Comparison of ENCODE assay signal across 8 cellular contexts in genomic region chr16:2603165-2604015, GRCh38.
DNase-seq lines count a peak whose midpoint lies in the region; ATAC-seq and TF ChIP-seq lines count a peak whose summit lies in the region.

No MANE protein-coding gene starts in this region.

- POLR2A ChIA-PET in WTC11 (lab: Charles Lee), result interaction anchor here (0.7 to 1.4 kb wide), 4 partner anchors 71 to 148 kb away, joined by 3 to 5 read pairs (median 4); partner anchors contain the start of genes CEMP1 and KCTD5

- peak overlapping the region; percentile 94 for H3K27ac Mint-ChIP-seq in WTC11
- H3K27ac Mint-ChIP-seq in immature natural killer cell, result peak overlapping the region; percentile 85 to 92 (median 88)

- under 1% methylated on average over 58 of the region's 58 CpGs for WGBS in smooth muscle cell (ENCODE audit: low lambda C conversion rate)

- CTCF ChIA-PET in WTC11 (lab: Charles Lee), result interaction anchor here (0.6 to 1.4 kb wide), 4 partner anchors 17 to 102 kb away, joined by 3 to 5 read pairs (median 4); no protein-coding TSS in a partner anchor

- H3K4me1 Mint-ChIP-seq in WTC11 (peaks cover 9% of the 10 kb centered on the region), immature natural killer cell (peaks cover 18 to 28% of the 10 kb centered on the region in 2 donors)

- H3K9me3 ChIP-seq in smooth muscle cell (replicated peaks; ENCODE audit: low read depth), result no peaks in the 10 kb centered on the region

- H3K9me3 Mint-ChIP-seq in WTC11 (no peaks in the 10 kb centered on the region), immature natural killer cell (no peaks in the 10 kb centered on the region)

- TF ChIP-seq CTCF in WTC11 (IDR thresholded peaks at IDR 0.05) (no peak), cardiac fibroblast (IDR thresholded peaks at IDR 0.05; ENCODE audit: low read depth, low read length) (no peak), smooth muscle cell (IDR thresholded peaks at IDR 0.05; ENCODE audit: borderline replicate concordance, insufficient read depth, poor library complexity, severe bottlenecking) (no peak)

- DNase-seq in 8988T (peak; percentile 97), NCI-H2196 treated with DMSO at 0.1 percent for 48 hours (lab: John Stamatoyannopoulos, UW; ENCODE audit: unreplicated experiment) (peak; percentile 93), WTC11 (ENCODE audit: low spot score) (peak; percentile 97), cardiac fibroblast (ENCODE audit: low read depth in 2 of 2) (peak; percentile 97), immature natural killer cell (peak; percentile 71 to 81 (median 77)), smooth muscle cell (lab: John Stamatoyannopoulos, UW; ENCODE audit: unreplicated experiment) (peak; percentile 81)

- H3K4me3 ChIP-seq in cardiac fibroblast (replicated peaks in 1 of 2; ENCODE audit: low read depth in 2 of 2, low read length in 2 of 2), result peak overlapping the region; percentile 99 to 100
- H3K4me3 ChIP-seq in smooth muscle cell, result peak overlapping the region; percentile 72

- H3K9ac ChIP-seq in smooth muscle cell (ENCODE audit: low read depth), result peak overlapping the region; percentile 93

- peak overlapping the region; percentile 86 for H3K4me2 ChIP-seq in smooth muscle cell

- no peaks in the 10 kb centered on the region for H3K27me3 ChIP-seq in smooth muscle cell (ENCODE audit: low read depth)

- no peaks in the 10 kb centered on the region for H3K36me3 ChIP-seq in smooth muscle cell (ENCODE audit: low read depth)

- H4K20me1 ChIP-seq in smooth muscle cell (ENCODE audit: low read depth), result peaks cover 8% of the 10 kb centered on the region

- no peaks in the 10 kb centered on the region for H3K4me1 ChIP-seq in smooth muscle cell (ENCODE audit: low read depth)

- H3K4me3 Mint-ChIP-seq in WTC11 (peak overlapping the region; percentile 97), immature natural killer cell (peak overlapping the region; percentile 89 to 97 (median 95))

- H3K27ac ChIP-seq in smooth muscle cell (ENCODE audit: low read depth), result peak overlapping the region; percentile 80

- peaks cover 3% of the 10 kb centered on the region for H3F3A ChIP-seq in smooth muscle cell (ENCODE audit: low read depth)

- H3K27me3 Mint-ChIP-seq in WTC11 (ENCODE audit: low read depth) (no peaks in the 10 kb centered on the region), immature natural killer cell (ENCODE audit: low read depth in 3 of 3) (peaks cover 0 to 2% (median 0%) of the 10 kb centered on the region in 3 donors)

- H3K79me2 ChIP-seq in smooth muscle cell (ENCODE audit: low read depth), result peaks cover 19% of the 10 kb centered on the region

- H3K36me3 Mint-ChIP-seq in WTC11 (peaks cover 4% of the 10 kb centered on the region), immature natural killer cell (no peaks in the 10 kb centered on the region)

- H2AFZ ChIP-seq in smooth muscle cell (ENCODE audit: low read depth), result peak overlapping the region; percentile 3

- peak; percentile 65 for ATAC-seq in GM18861 (IDR thresholded peaks at IDR 0.05; ENCODE audit: unreplicated experiment)
- ATAC-seq in HG03108 (IDR thresholded peaks at IDR 0.05; ENCODE audit: unreplicated experiment), result peak; percentile 61
- peak; percentile 93 for ATAC-seq in WTC11

TF ChIP-seq in WTC11, 78 proteins besides CTCF, POLR2A, EP300 and RAD21 (continues in another document):
- peak; percentile 34; the same call in 1 of the 2 replicates for TF ChIP-seq ERG (CRISPR knock-in tag; IDR thresholded peaks at IDR 0.05)
- TF ChIP-seq SP1 (CRISPR knock-in tag; conservative IDR thresholded peaks at IDR 0.05), result peak; percentile 99
- peak; percentile 24; the same call in 1 of the 2 replicates for TF ChIP-seq NFATC4 (CRISPR knock-in tag; IDR thresholded peaks at IDR 0.05)
- TF ChIP-seq E2F5 (CRISPR knock-in tag; IDR thresholded peaks at IDR 0.05), result peak; percentile 70; the same call in 1 of the 2 replicates
- TF ChIP-seq SMAD3 (CRISPR knock-in tag; IDR thresholded peaks at IDR 0.05; ENCODE audit: borderline replicate concordance), result peak; percentile 74; the same call in 1 of the 2 replicates
- TF ChIP-seq ZBTB21 (CRISPR knock-in tag; IDR thresholded peaks at IDR 0.05; ENCODE audit: borderline replicate concordance), result 0 out of 2 replicates have a peak, but pooled peaks have one; percentile 44
- TF ChIP-seq HMGXB4 (CRISPR knock-in tag; IDR thresholded peaks at IDR 0.05), result peak; percentile 71; the same call in 1 of the 2 replicates
- peak; percentile 63; the same call in 1 of the 2 replicates for TF ChIP-seq FOXP1 (CRISPR knock-in tag; IDR thresholded peaks at IDR 0.05; ENCODE audit: borderline replicate concordance)
- peak; percentile 68 for TF ChIP-seq PRDM15 (CRISPR knock-in tag; IDR thresholded peaks at IDR 0.05)
- peak; percentile 24; the same call in 1 of the 2 replicates for TF ChIP-seq CREB1 (CRISPR knock-in tag; IDR thresholded peaks at IDR 0.05)
- TF ChIP-seq ESRRA (CRISPR knock-in tag; IDR thresholded peaks at IDR 0.05; ENCODE audit: borderline replicate concordance), result peak; percentile 63; the same call in 1 of the 2 replicates
- 0 out of 2 replicates have a peak, but pooled peaks have one; percentile 72 for TF ChIP-seq PRRX2 (CRISPR knock-in tag; IDR thresholded peaks at IDR 0.05)
- no peak; the same call in 1 of the 2 replicates for TF ChIP-seq CREM (CRISPR knock-in tag; IDR thresholded peaks at IDR 0.05)
- peak; percentile 80; the same call in 1 of the 2 replicates for TF ChIP-seq FOXK1 (CRISPR knock-in tag; IDR thresholded peaks at IDR 0.05)
- TF ChIP-seq JUN (CRISPR knock-in tag; IDR thresholded peaks at IDR 0.05), result peak; percentile 43; the same call in 1 of the 2 replicates
- peak; percentile 66; the same call in 1 of the 2 replicates for TF ChIP-seq MYBL2 (CRISPR knock-in tag; IDR thresholded peaks at IDR 0.05)
- no peak for TF ChIP-seq SMAD4 (CRISPR knock-in tag; IDR thresholded peaks at IDR 0.05)
- TF ChIP-seq NFYB (CRISPR knock-in tag; conservative IDR thresholded peaks at IDR 0.05; ENCODE audit: low read depth), result 0 out of 2 replicates have a peak, but pooled peaks have one; percentile 2
- peak; percentile 74; the same call in 1 of the 2 replicates for TF ChIP-seq TEAD1 (CRISPR knock-in tag; IDR thresholded peaks at IDR 0.05)

Comparison
In these comparisons a context has a peak if more than half of its experiments do, and no peak if none do; other contexts are left out.
1. Peak in every context shown above with its lines: DNase-seq, ATAC-seq, H3K4me3 ChIP-seq and H3K27ac ChIP-seq.